ENCODE assay signal across 9 cellular contexts in the genomic region with DNA sequence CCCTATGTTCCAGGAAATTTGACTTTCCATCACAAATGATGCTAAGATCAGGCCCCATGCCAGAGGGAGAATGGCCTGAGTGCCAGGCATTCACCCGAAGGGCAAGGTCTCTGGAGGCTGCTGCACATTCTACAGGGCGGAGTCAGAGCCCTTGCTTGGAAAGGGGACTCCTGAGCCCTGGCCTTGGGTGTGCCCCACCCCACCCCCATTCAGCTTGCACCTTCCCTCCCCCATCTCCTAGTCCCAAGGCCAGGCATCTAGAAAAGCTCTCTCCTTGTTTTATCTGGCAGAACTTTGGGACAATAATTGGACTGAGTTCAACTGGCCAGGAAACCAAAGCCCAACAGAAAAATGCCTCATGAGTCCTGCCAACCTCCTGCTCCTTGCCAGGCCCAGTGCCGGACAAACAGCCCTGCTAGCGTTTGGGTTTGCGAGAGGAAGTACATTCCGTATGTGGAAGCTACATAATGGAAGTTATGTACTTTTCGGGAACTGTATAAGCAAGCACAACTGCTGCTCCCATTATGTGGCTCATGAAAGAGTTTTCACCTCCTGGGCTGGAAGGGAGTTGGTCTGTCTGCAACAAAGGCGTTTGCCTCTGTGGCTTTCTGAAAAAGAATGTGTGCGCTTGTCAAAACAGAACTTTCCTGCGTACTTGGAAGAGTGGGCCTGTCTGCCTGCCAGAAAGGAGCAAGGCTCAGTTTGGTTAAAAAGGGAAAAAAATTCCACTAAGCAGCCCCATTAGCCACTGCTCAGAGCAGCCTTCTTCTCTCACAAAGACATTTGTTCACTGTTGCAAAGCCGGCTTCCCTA.
DNase-seq lines count a peak whose midpoint lies in the region; ATAC-seq, FAIRE-seq and TF ChIP-seq lines count a peak whose summit lies in the region.
"Had no signal": no experiment of that assay in that cellular context is flagged by ENCODE, and none has a peak within 500 bp of the region (broad histone marks: within the 10 kb centered on the region; RNA-seq: fewer than 3 reads in every experiment).

No MANE protein-coding gene starts in this region.

- H3K27me3 ChIP-seq in endothelial cell of umbilical vein (ENCODE audit: control insufficient read depth in 2 of 2, insufficient read depth in 2 of 2, low read length in 2 of 2) (no peaks in the 10 kb centered on the region), skeletal muscle tissue (ENCODE audit: control insufficient read depth in 3 of 3, insufficient read depth in 3 of 3, low read length in 3 of 3) (no peaks in the 10 kb centered on the region), HAP-1 (ENCODE audit: low read depth) (no peaks in the 10 kb centered on the region), Caco-2 (replicated peaks; ENCODE audit: control insufficient read depth, insufficient read depth, low read length) (no peaks in the 10 kb centered on the region; the same call in 1 of the 2 replicates)

- no peak overlapping the region for H3K4me3 Mint-ChIP-seq in Caco-2 (ENCODE audit: unreplicated experiment)

- 18 to 26% methylated on average over 11 of the region's 11 CpGs for WGBS in lower leg skin, 2 donors

- H3K27me3 Mint-ChIP-seq in Caco-2 (ENCODE audit: insufficient read depth, unreplicated experiment), result no peaks in the 10 kb centered on the region

- no TSS peak for BruUV-seq in endothelial cell of umbilical vein (replicated peaks; lab: Mats Ljungman, UMichigan)
- BruUV-seq in Caco-2 (replicated peaks; lab: Mats Ljungman, UMichigan), result no TSS peak

- POLR2A ChIA-PET in endothelial cell of umbilical vein (lab: Charles Lee), result interaction anchor here (0.8 to 1.2 kb wide), 3 partner anchors 94 to 691 kb away, joined by 3 to 6 read pairs (median 4); partner anchors contain the start of gene CTNNB1
- POLR2A ChIA-PET in Caco-2 (lab: Charles Lee), result no interaction called here

- H3K9ac ChIP-seq in endothelial cell of umbilical vein (replicated peaks; ENCODE audit: extremely low read depth, insufficient read depth, low read length), result peak overlapping the region; percentile 55
- H3K9ac ChIP-seq in skeletal muscle tissue (ENCODE audit: low read depth in 1 of 3, low read length in 3 of 3), result peak overlapping the region in 1 of 3 donors; percentile 53

- H3K27ac Mint-ChIP-seq in Caco-2 (ENCODE audit: unreplicated experiment), result no peak overlapping the region

- intact Hi-C loops in endothelial cell of umbilical vein (cut with micrococcal nuclease), result loop anchor here (1.0 kb wide), 2 partner anchors 93 to 321 kb away; partner anchors contain the start of gene CTNNB1
- intact Hi-C loops in lower leg skin (cut with DNase I; ENCODE audit: low total_unique reads), result no loop called here
- intact Hi-C loops in Caco-2 (cut with micrococcal nuclease; ENCODE audit: unreplicated experiment), result no loop called here

- H3K9me3 ChIP-seq in endothelial cell of umbilical vein (replicated peaks; ENCODE audit: control insufficient read depth, insufficient read depth, low read length), result no peaks in the 10 kb centered on the region
- no peaks in the 10 kb centered on the region for H3K9me3 ChIP-seq in skeletal muscle tissue (ENCODE audit: control insufficient read depth in 3 of 3, low read length in 3 of 3)
- H3K9me3 ChIP-seq in HAP-1, result no peaks in the 10 kb centered on the region
- no peaks in the 10 kb centered on the region for H3K9me3 ChIP-seq in Caco-2

- no peaks in the 10 kb centered on the region for H3K9me1 ChIP-seq in endothelial cell of umbilical vein (replicated peaks; ENCODE audit: control insufficient read depth, extremely low read depth, insufficient read depth, low read length)

- H3K36me3 Mint-ChIP-seq in Caco-2 (ENCODE audit: insufficient read depth, unreplicated experiment), result no peaks in the 10 kb centered on the region

- H2AFZ ChIP-seq in endothelial cell of umbilical vein (ENCODE audit: low read depth, low read length), result peak overlapping the region; percentile 27

- peak; percentile 94 for FAIRE-seq in endothelial cell of umbilical vein (lab: Jason Lieb, UNC)

- peaks cover 20% of the 10 kb centered on the region for H3K4me1 ChIP-seq in endothelial cell of umbilical vein (ENCODE audit: control insufficient read depth, extremely low read depth, insufficient read depth, low read length)
- peaks cover 6 to 12% (median 8%) of the 10 kb centered on the region in 3 donors for H3K4me1 ChIP-seq in skeletal muscle tissue (ENCODE audit: control insufficient read depth in 3 of 3, insufficient read depth in 3 of 3, low read length in 3 of 3)
- H3K4me1 ChIP-seq in HAP-1, result no peaks in the 10 kb centered on the region
- H3K4me1 ChIP-seq in Caco-2, result peaks cover 10% of the 10 kb centered on the region

- peak; percentile 53 for TF ChIP-seq POLR2A in endothelial cell of umbilical vein (IDR thresholded peaks at IDR 0.05; ENCODE audit: low read depth, low read length)
- TF ChIP-seq POLR2A in lower leg skin (IDR thresholded peaks at IDR 0.05), result no peak

- H4K20me1 ChIP-seq in endothelial cell of umbilical vein (replicated peaks; ENCODE audit: control insufficient read depth, extremely low read depth, insufficient read depth, low read length), result no peaks in the 10 kb centered on the region

- no peaks in the 10 kb centered on the region for H3K79me2 ChIP-seq in endothelial cell of umbilical vein (ENCODE audit: control insufficient read depth, insufficient read depth, low read length)

- dilution Hi-C loops in endothelial cell of umbilical vein (cut with MboI; ENCODE audit: extremely low pct_ligation_motif_present, low sequenced_read_pairs), result no loop called here

- H3K4me1 Mint-ChIP-seq in Caco-2 (ENCODE audit: low read depth, unreplicated experiment), result peaks cover 16% of the 10 kb centered on the region

- no peak overlapping the region for H3K4me3 ChIP-seq in endothelial cell of umbilical vein (replicated peaks in 1 of 3; ENCODE audit: insufficient read depth in 1 of 3, low read depth in 1 of 3, low read length in 3 of 3)
- no peak overlapping the region for H3K4me3 ChIP-seq in lower leg skin (ENCODE audit: low read depth, poor library complexity, severe bottlenecking)
- H3K4me3 ChIP-seq in skeletal muscle tissue (ENCODE audit: low read length in 3 of 3), result no peak overlapping the region
- H3K4me3 ChIP-seq in HAP-1, result no peak overlapping the region
- no peak overlapping the region for H3K4me3 ChIP-seq in Caco-2 (ENCODE audit: low read depth, low read length)

- DNase-seq in M059J (ENCODE audit: low read depth), result peak; percentile 53
- peak; percentile 94 for DNase-seq in endothelial cell of umbilical vein (ENCODE audit: low read depth, low spot score)
- DNase-seq in lower leg skin (ENCODE audit: low spot score in 2 of 2), result peak; percentile 48 to 87
- DNase-seq in HAP-1 (ENCODE audit: low spot score in 2 of 2), result no peak
- no peak for DNase-seq in Caco-2
- DNase-seq in central memory CD4-positive, alpha-beta T cell, result no peak
- DNase-seq: NK-92 treated with Interleukin-12 subunit alpha and Interleukin-12 subunit beta, amount 100 ng/mL, for 24 hours had no signal

- peak overlapping the region; percentile 22 for H3K4me2 ChIP-seq in endothelial cell of umbilical vein (ENCODE audit: insufficient read depth, low read length)

- no peak for TF ChIP-seq CTCF in endothelial cell of umbilical vein (IDR thresholded peaks at IDR 0.05; ENCODE audit: extremely low read depth in 1 of 2, insufficient read depth in 1 of 2, low read depth in 1 of 2, low read length in 2 of 2)
- no peak for TF ChIP-seq CTCF in lower leg skin (IDR thresholded peaks at IDR 0.05)
- TF ChIP-seq CTCF in Caco-2 (IDR thresholded peaks at IDR 0.05; ENCODE audit: insufficient read depth in 1 of 2, low read depth in 1 of 2, low read length in 1 of 2, severe bottlenecking in 1 of 2, unreplicated experiment in 1 of 2), result no peak

- no peak for ATAC-seq in GM18858 (IDR thresholded peaks at IDR 0.05; ENCODE audit: unreplicated experiment)

- H3K36me3 ChIP-seq in endothelial cell of umbilical vein (ENCODE audit: control insufficient read depth in 2 of 2, extremely low read depth in 1 of 2, insufficient read depth in 2 of 2, low read length in 2 of 2), result no peaks in the 10 kb centered on the region
- no peaks in the 10 kb centered on the region for H3K36me3 ChIP-seq in skeletal muscle tissue (ENCODE audit: control insufficient read depth in 3 of 3, insufficient read depth in 3 of 3, low read length in 3 of 3)
- no peaks in the 10 kb centered on the region for H3K36me3 ChIP-seq in HAP-1 (replicated peaks)
- H3K36me3 ChIP-seq in Caco-2 (ENCODE audit: control insufficient read depth, insufficient read depth, low read length), result no peaks in the 10 kb centered on the region

- CTCF ChIA-PET in endothelial cell of umbilical vein (lab: Charles Lee) (no interaction called here), Caco-2 (lab: Charles Lee) (no interaction called here)

- in situ Hi-C loops in HAP-1 (cut with MboI; ENCODE audit: low sequenced_read_pairs), result no loop called here

- H3K27ac ChIP-seq in endothelial cell of umbilical vein (ENCODE audit: insufficient read depth, low read depth, low read length) (peak overlapping the region; percentile 49), skeletal muscle tissue (ENCODE audit: low read depth, low read length) (peak overlapping the region; percentile 79)

- H3K9me3 Mint-ChIP-seq in Caco-2 (ENCODE audit: unreplicated experiment), result peaks cover 7% of the 10 kb centered on the region

TF ChIP-seq in endothelial cell of umbilical vein, 7 proteins besides CTCF, POLR2A, EP300 and RAD21:
- TF ChIP-seq MYC (IDR thresholded peaks at IDR 0.05; ENCODE audit: low read depth, low read length) (no peak), FOS (IDR thresholded peaks at IDR 0.05; ENCODE audit: borderline replicate concordance, insufficient read depth, low read length) (no peak), JUN (IDR thresholded peaks at IDR 0.05; ENCODE audit: borderline replicate concordance, insufficient read depth, insufficient read length, low read depth) (no peak), EZH2 (IDR thresholded peaks at IDR 0.05; ENCODE audit: borderline replicate concordance, low read depth, low read length, severe bottlenecking) (no peak)
- TF ChIP-seq, protein P1, sequence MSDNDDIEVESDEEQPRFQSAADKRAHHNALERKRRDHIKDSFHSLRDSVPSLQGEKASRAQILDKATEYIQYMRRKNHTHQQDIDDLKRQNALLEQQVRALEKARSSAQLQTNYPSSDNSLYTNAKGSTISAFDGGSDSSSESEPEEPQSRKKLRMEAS (IDR thresholded peaks at IDR 0.05; ENCODE audit: insufficient read depth, insufficient read length), result no peak

Comparison
In these comparisons a context has a peak if more than half of its experiments do, and no peak if none do; other contexts are left out.
1. DNase-seq: peak in M059J (single experiment), endothelial cell of umbilical vein (single experiment) and lower leg skin (2 of 2); none in HAP-1 (0 of 2), Caco-2 (0 of 2) and central memory CD4-positive, alpha-beta T cell (single experiment).